19 cellular contexts compared by ENCODE assay signal in genomic region chr15:92167413-92167950, GRCh38.
A peak's percentile ranks its signal among the peaks of the same experiment; 100 is the strongest.
DNase-seq lines count a peak whose midpoint lies in the region; ATAC-seq and TF ChIP-seq lines count a peak whose summit lies in the region.
"Had no signal": no experiment of that assay in that cellular context is flagged by ENCODE, and none has a peak within 500 bp of the region (broad histone marks: within the 10 kb centered on the region; RNA-seq: fewer than 3 reads in every experiment).

No MANE protein-coding gene starts in this region.

- ATAC-seq in right cardiac atrium (no peak), T-helper 17 cell (no peak), HG02970 (IDR thresholded peaks at IDR 0.05; ENCODE audit: low FRiP score, unreplicated experiment) (no peak)

- H3K4me3 ChIP-seq in right cardiac atrium (ENCODE audit: low read length), result no peak overlapping the region
- no peak overlapping the region for H3K4me3 ChIP-seq in parathyroid adenoma (ENCODE audit: low read depth, low read length)
- H3K4me3 ChIP-seq: PC-9 had no signal

- no peaks in the 10 kb centered on the region for H3K36me3 ChIP-seq in parathyroid adenoma (ENCODE audit: control insufficient read depth, insufficient read depth, low read length)

- DNase-seq in right cardiac atrium (no peak), T-helper 17 cell (no peak), head of caudate nucleus (no peak)
- DNase-seq in activated CD4-positive, alpha-beta T cell treated with anti-CD3 and anti-CD28 coated beads, Interleukin-2, amount 50 U/mL, for 48 hours, result no peak
- DNase-seq: CD8-positive, alpha-beta memory T cell; GDM1; GOT3; Karpas-422; MM.1S; NCI-H1092 treated with DMSO at 0.1 percent for 48 hours; NCI-H2107; NCI-H2227 treated with DMSO at 0.1 percent for 48 hours; NCI-H524; PC-9 had no signal

- H3K4me2 ChIP-seq in parathyroid adenoma (ENCODE audit: low read length), result no peak overlapping the region
- H3K4me2 ChIP-seq: PC-9 had no signal

- H3K27ac Mint-ChIP-seq in T-helper 17 cell, result no peak overlapping the region
- H3K27ac Mint-ChIP-seq: B cell had no signal

- WGBS in right cardiac atrium, result 79% methylated on average over 7 of the region's 7 CpGs

- intact Hi-C loops in right cardiac atrium (cut with DNase I), result no loop called here
- intact Hi-C loops in head of caudate nucleus (cut with DNase I), result no loop called here

- TF ChIP-seq CTCF in C4-2B (conservative IDR thresholded peaks at IDR 0.05) (no peak), VCaP (conservative IDR thresholded peaks at IDR 0.05) (no peak), parathyroid adenoma (IDR thresholded peaks at IDR 0.05) (no peak)

- H3K27me3 Mint-ChIP-seq in T-helper 17 cell, result no peaks in the 10 kb centered on the region
- H3K27me3 Mint-ChIP-seq: B cell; CD8-positive, alpha-beta memory T cell had no signal

- H3K4me3 Mint-ChIP-seq in T-helper 17 cell, result no peak overlapping the region
- H3K4me3 Mint-ChIP-seq: B cell; CD8-positive, alpha-beta memory T cell had no signal

- H3K4me1 Mint-ChIP-seq in T-helper 17 cell, result no peaks in the 10 kb centered on the region
- H3K4me1 Mint-ChIP-seq: B cell had no signal

- H2AFZ ChIP-seq in parathyroid adenoma, result no peak overlapping the region
- H2AFZ ChIP-seq: PC-9 had no signal

- peaks cover 3% of the 10 kb centered on the region for H3K36me3 Mint-ChIP-seq in T-helper 17 cell (ENCODE audit: low read depth)

- H3K9me3 ChIP-seq in right cardiac atrium (ENCODE audit: control insufficient read depth, low read length) (no peaks in the 10 kb centered on the region), parathyroid adenoma (ENCODE audit: control insufficient read depth, low read length) (no peaks in the 10 kb centered on the region), T-helper 17 cell (ENCODE audit: control insufficient read depth, low read length, poor library complexity, severe bottlenecking) (no peaks in the 10 kb centered on the region)

- no peaks in the 10 kb centered on the region for H3K4me1 ChIP-seq in right cardiac atrium (ENCODE audit: control insufficient read depth, insufficient read depth, low read length)
- peaks cover 21% of the 10 kb centered on the region for H3K4me1 ChIP-seq in parathyroid adenoma

- H3K27me3 ChIP-seq in right cardiac atrium (ENCODE audit: control insufficient read depth, insufficient read depth) (no peaks in the 10 kb centered on the region), parathyroid adenoma (ENCODE audit: control insufficient read depth, insufficient read depth, low read length) (no peaks in the 10 kb centered on the region)

- H3K27ac ChIP-seq in C4-2B (peak overlapping the region; percentile 47), VCaP (peak overlapping the region; percentile 78), right cardiac atrium (ENCODE audit: low read length) (peak overlapping the region; percentile 50), parathyroid adenoma (peak overlapping the region; percentile 97)
- H3K27ac ChIP-seq: PC-9 had no signal

- H3K79me2 ChIP-seq in parathyroid adenoma, result no peaks in the 10 kb centered on the region

- H3K9ac ChIP-seq in parathyroid adenoma, result no peak overlapping the region

Comparison
In these comparisons a context has a peak if more than half of its experiments do, and no peak if none do; other contexts are left out.
1. H3K27ac ChIP-seq: peak in every context shown above with its lines; median percentile 97 in parathyroid adenoma; 78 in VCaP; 50 in right cardiac atrium; 47 in C4-2B.